ENCODE assay signal across 18 cellular contexts in the genomic region with DNA sequence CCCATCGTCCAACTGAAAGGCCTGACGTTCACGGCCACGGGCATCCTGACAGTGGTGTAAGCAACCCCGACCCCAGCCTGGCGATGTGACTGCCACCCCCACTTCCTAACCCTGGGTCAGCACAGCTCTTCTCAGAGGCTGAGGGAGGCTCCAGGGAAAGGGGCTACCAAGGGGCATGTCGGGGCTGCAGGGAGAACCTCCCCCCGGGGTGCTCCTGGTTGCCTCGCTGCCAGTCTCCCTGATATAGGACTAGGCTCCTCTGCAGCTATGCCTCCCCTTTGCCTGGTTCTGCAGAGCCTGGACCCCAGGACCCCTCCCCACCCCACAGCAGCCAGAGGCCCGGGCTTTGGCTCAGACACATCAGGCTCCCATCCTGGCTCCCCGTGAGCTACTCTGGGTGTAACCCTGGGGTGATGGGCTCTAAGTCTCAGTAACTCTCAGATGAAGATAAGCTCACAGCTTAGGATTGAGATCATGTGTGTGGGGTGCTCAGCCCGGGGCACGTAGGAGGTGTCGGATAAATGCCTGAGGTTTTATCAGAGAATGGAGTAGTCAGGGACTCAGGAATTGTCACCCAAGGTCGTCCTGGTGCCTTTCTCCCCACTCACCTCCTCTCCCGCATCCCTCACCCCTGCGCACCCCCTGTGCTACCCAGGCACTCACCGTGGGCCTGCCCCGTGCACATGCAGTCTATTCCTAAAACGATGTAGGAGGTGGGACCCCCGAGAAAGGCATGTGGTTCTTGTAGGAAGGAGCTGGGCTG. TPM values are rescaled to one million over a fixed set of nuclear protein-coding genes. Genes with fewer than 3 reads are reported as not detected.
DNase-seq lines count a peak whose midpoint lies in the region; ATAC-seq, FAIRE-seq and TF ChIP-seq lines count a peak whose summit lies in the region.
"Had no signal": no experiment of that assay in that cellular context is flagged by ENCODE, and none has a peak within 500 bp of the region (broad histone marks: within the 10 kb centered on the region; RNA-seq: fewer than 3 reads in every experiment).

No MANE protein-coding gene starts in this region.

- TF ChIP-seq RAD21 in A549 (conservative IDR thresholded peaks at IDR 0.05 in 1 of 2, IDR thresholded peaks at IDR 0.05 in 1 of 2) = no peak

- DNase-seq in A549 (ENCODE audit: low read depth in 1 of 2, low spot score in 1 of 2) = no peak
- DNase-seq in GM23248 = no peak
- DNase-seq in SJCRH30 = no peak
- no peak for DNase-seq in fibroblast of the aortic adventitia (ENCODE audit: low read depth)
- DNase-seq in central memory CD4-positive, alpha-beta T cell = no peak
- DNase-seq in NCI-H2171 treated with DMSO at 0.1 percent for 48 hours (lab: John Stamatoyannopoulos, UW) = no peak
- DNase-seq: activated CD4-positive, CD25-positive, alpha-beta regulatory T cell treated with anti-CD3 and anti-CD28 coated beads, Interleukin-2, amount 50 U/mL, for 72 hours; activated CD8-positive, alpha-beta memory T cell treated with anti-CD3 and anti-CD28 coated beads, Interleukin-2, amount 10 ng/mL, durations not matched to agents 7 days and 5 days; activated effector memory CD4-positive, alpha-beta T cell treated with Interleukin-2 at 50 U/mL for 16 hours; naive thymus-derived CD4-positive, alpha-beta T cell; NCI-H1092 treated with DMSO at 0.1 percent for 48 hours; stimulated activated naive CD4-positive, alpha-beta T cell; upper lobe of left lung had no signal

- CTCF ChIA-PET in A549 (lab: Yijun Ruan, JAX) = interaction anchor here (1.1 to 1.6 kb wide), 4 partner anchors 9 to 48 kb away, joined by 3 to 4 read pairs (median 4); no protein-coding TSS in a partner anchor

- no peaks in the 10 kb centered on the region for H3K27me3 ChIP-seq in GM23248 (replicated peaks; ENCODE audit: insufficient read depth)
- H3K27me3 ChIP-seq in SJCRH30 = 0 out of 2 replicates have a peak, but pooled peaks cover 2% of the 10 kb centered on the region
- H3K27me3 ChIP-seq: upper lobe of left lung had no signal

- in situ Hi-C loops in GM23248 (cut with MboI) = no loop called here

- H4K20me1 ChIP-seq in GM23248 (ENCODE audit: insufficient read depth) = no peaks in the 10 kb centered on the region

- peak overlapping the region; percentile 56; the same call in 1 of the 2 replicates for H2AFZ ChIP-seq in GM23248

- no peaks in the 10 kb centered on the region for H3K9me2 ChIP-seq in GM23248 (ENCODE audit: insufficient read depth)

- H3F3A ChIP-seq in GM23248 (ENCODE audit: insufficient read depth) = 0 out of 2 replicates have a peak, but pooled peaks cover 5% of the 10 kb centered on the region

- H3K4me3 ChIP-seq in A549 = peak overlapping the region; percentile 70
- H3K4me3 ChIP-seq in GM23248 = peak overlapping the region; percentile 50
- H3K4me3 ChIP-seq in SJCRH30 = peak overlapping the region; percentile 46
- peak overlapping the region; percentile 59 for H3K4me3 ChIP-seq in fibroblast of the aortic adventitia (ENCODE audit: low read depth, low read length)
- H3K4me3 ChIP-seq: gastroesophageal sphincter, upper lobe of left lung had no signal

- H3K4me1 ChIP-seq in A549 (peaks cover 16% of the 10 kb centered on the region), GM23248 (ENCODE audit: insufficient read depth) (peaks cover 10% of the 10 kb centered on the region), SJCRH30 (no peaks in the 10 kb centered on the region)
- H3K4me1 ChIP-seq: gastroesophageal sphincter, upper lobe of left lung had no signal

- no peak for TF ChIP-seq EP300 in A549 (IDR thresholded peaks at IDR 0.05)

- H3K9ac ChIP-seq in GM23248 = peak overlapping the region; percentile 18; the same call in 1 of the 2 replicates

- POLR2A ChIA-PET in A549 (lab: Yijun Ruan, JAX) = no interaction called here

- FAIRE-seq in A549 (lab: Jason Lieb, UNC) = no peak

- H3K4me2 ChIP-seq in A549 (peak overlapping the region; percentile 85), GM23248 (ENCODE audit: unreplicated experiment) (peak overlapping the region; percentile 20)

- H3K79me2 ChIP-seq in GM23248 (ENCODE audit: insufficient read depth) = no peaks in the 10 kb centered on the region

- H3K36me3 ChIP-seq in GM23248 (ENCODE audit: low read depth) = no peaks in the 10 kb centered on the region
- H3K36me3 ChIP-seq in SJCRH30 = no peaks in the 10 kb centered on the region
- H3K36me3 ChIP-seq: gastroesophageal sphincter, upper lobe of left lung had no signal

- 31% methylated on average over 21 of the region's 21 CpGs for WGBS in A549 (ENCODE audit: missing lambda C conversion rate)
- 75 to 81% methylated on average over 21 of the region's 21 CpGs for WGBS in GM23248 (ENCODE audit: low coverage in 1 of 2, low lambda C conversion rate in 2 of 2, missing lambda C conversion rate in 2 of 2), 2 experiments

- peak; percentile 37 to 47 for ATAC-seq in A549
- ATAC-seq in HG02642 (IDR thresholded peaks at IDR 0.05; ENCODE audit: poor library complexity, unreplicated experiment) = no peak
- ATAC-seq in HG03135 (IDR thresholded peaks at IDR 0.05; ENCODE audit: unreplicated experiment) = no peak
- ATAC-seq: activated CD8-positive, alpha-beta memory T cell treated with anti-CD3 and anti-CD28 coated beads, Interleukin-2, amount 10 ng/mL, durations not matched to agents 7 days and 5 days; naive thymus-derived CD4-positive, alpha-beta T cell had no signal

- TF ChIP-seq POLR2A in A549 (IDR thresholded peaks at IDR 0.05; ENCODE audit: low read length) = no peak

- H3K9me3 ChIP-seq in A549 (peaks cover 10% of the 10 kb centered on the region), GM23248 (ENCODE audit: low read depth) (no peaks in the 10 kb centered on the region), SJCRH30 (replicated peaks) (no peaks in the 10 kb centered on the region)

- no peak for TF ChIP-seq CTCF in A549 (IDR thresholded peaks at IDR 0.05)
- TF ChIP-seq CTCF in fibroblast of the aortic adventitia (IDR thresholded peaks at IDR 0.05; ENCODE audit: insufficient read depth, low read length) = no peak

- H3K27ac ChIP-seq in A549 (peak overlapping the region; percentile 84 to 92), GM23248 (no peak overlapping the region), SJCRH30 (no peak overlapping the region)
- H3K27ac ChIP-seq: gastroesophageal sphincter, upper lobe of left lung had no signal

RNA-seq across cellular contexts. Expression of gene ITGAD, which starts 10.6 kb away (rescaled TPM):
- polyA plus RNA-seq in A549 (2011; rRNA removed) = not detected in 2 replicates
- polyA plus RNA-seq in A549 (2012; cell fraction: cytosol; rRNA removed) = 0.01 TPM in 1 of 2 replicates, not detected in the other
- not detected in 2 replicates for polyA plus RNA-seq in A549 (2012; cell fraction: nucleus; rRNA removed)
- polyA plus RNA-seq in A549 (2017; fragmentation: RNase III; extraction: RNeasy Plus Mini Kit Qiagen cat#74134 plus additional on column Dnase treatment) = not detected in 3 replicates
- not detected in 2 replicates for polyA minus RNA-seq in A549 (2011; rRNA and poly(A)+ RNA removed)
- total RNA-seq in GM23248 (2014; rRNA removed; shearing (Covaris generic)) = not detected in 2 replicates
- not detected in 2 replicates for polyA plus RNA-seq in GM23248 (2016; fragmentation: Nextera tagmentation; extraction: Ambion mirVana)
- not detected in 2 replicates for total RNA-seq in SJCRH30 (2014; rRNA removed; shearing (Covaris generic))
- total RNA-seq in fibroblast of the aortic adventitia (ENCODE audit: low replicate concordance) = not detected in 2 replicates
- total RNA-seq: lung microvascular endothelial cell; T-helper 1 cell treated with Interleukin-12 subunit alpha and Interleukin-12 subunit beta and Interleukin-4 antibody, amounts not matched to agents 30 ng/mL and 1 ng/mL, for 36 hours had no signal
- polyA plus RNA-seq: naive thymus-derived CD4-positive, alpha-beta T cell had no signal

RNA-seq across cellular contexts. Expression of gene COX6A2, which starts 24.4 kb away (rescaled TPM):
- not detected in 2 replicates for polyA plus RNA-seq in A549 (2011; rRNA removed)
- not detected in 2 replicates for polyA plus RNA-seq in A549 (2012; cell fraction: cytosol; rRNA removed)
- polyA plus RNA-seq in A549 (2012; cell fraction: nucleus; rRNA removed) = not detected in 2 replicates
- not detected in 3 replicates for polyA plus RNA-seq in A549 (2017; fragmentation: RNase III; extraction: RNeasy Plus Mini Kit Qiagen cat#74134 plus additional on column Dnase treatment)
- polyA minus RNA-seq in A549 (2011; rRNA and poly(A)+ RNA removed) = not detected in 2 replicates
- not detected in 2 replicates for total RNA-seq in GM23248 (2014; rRNA removed; shearing (Covaris generic))
- not detected in 2 replicates for polyA plus RNA-seq in GM23248 (2016; fragmentation: Nextera tagmentation; extraction: Ambion mirVana)
- total RNA-seq in SJCRH30 (2014; rRNA removed; shearing (Covaris generic)) = not detected in 2 replicates
- not detected in 2 replicates for total RNA-seq in fibroblast of the aortic adventitia (ENCODE audit: low replicate concordance)
- total RNA-seq: activated CD8-positive, alpha-beta memory T cell treated with anti-CD3 and anti-CD28 coated beads, Interleukin-2, amount 10 ng/mL, durations not matched to agents 7 days and 5 days; gastroesophageal sphincter; lung microvascular endothelial cell; naive thymus-derived CD4-positive, alpha-beta T cell; T-helper 1 cell treated with Interleukin-12 subunit alpha and Interleukin-12 subunit beta and Interleukin-4 antibody, amounts not matched to agents 30 ng/mL and 1 ng/mL, for 36 hours; upper lobe of left lung had no signal
- polyA plus RNA-seq: naive thymus-derived CD4-positive, alpha-beta T cell had no signal

RNA-seq across cellular contexts. Expression of gene ZNF843, which starts 38.8 kb away (rescaled TPM):
- polyA plus RNA-seq in A549 (2011; rRNA removed) (0.17 and 0.21 TPM in 2 replicates), A549 (2017; fragmentation: RNase III; extraction: RNeasy Plus Mini Kit Qiagen cat#74134 plus additional on column Dnase treatment) (0.08 to 0.21 TPM (median 0.13 TPM) in 3 replicates), GM23248 (2016; fragmentation: Nextera tagmentation; extraction: Ambion mirVana) (0.39 and 0.41 TPM in 2 replicates)
- 0.04 and 0.08 TPM in 2 replicates for polyA plus RNA-seq in A549 (2012; cell fraction: cytosol; rRNA removed)
- polyA plus RNA-seq in A549 (2012; cell fraction: nucleus; rRNA removed) = 0.07 and 0.09 TPM in 2 replicates
- polyA minus RNA-seq in A549 (2011; rRNA and poly(A)+ RNA removed) = 0.08 and 0.58 TPM in 2 replicates
- 0.22 and 0.38 TPM in 2 replicates for total RNA-seq in GM23248 (2014; rRNA removed; shearing (Covaris generic))
- total RNA-seq in SJCRH30 (2014; rRNA removed; shearing (Covaris generic)) = 0.14 TPM in 1 of 2 replicates, not detected in the other
- 0.25 and 0.99 TPM in 2 replicates for total RNA-seq in fibroblast of the aortic adventitia (ENCODE audit: low replicate concordance)

RNA-seq across cellular contexts. Expression of gene ITGAX, which starts 48.8 kb away (rescaled TPM):
- 0.87 and 1.4 TPM in 2 replicates for polyA plus RNA-seq in A549 (2011; rRNA removed)
- 0.36 and 0.45 TPM in 2 replicates for polyA plus RNA-seq in A549 (2012; cell fraction: cytosol; rRNA removed)
- polyA plus RNA-seq in A549 (2012; cell fraction: nucleus; rRNA removed) = 1.2 TPM in 2 replicates
- polyA plus RNA-seq in A549 (2017; fragmentation: RNase III; extraction: RNeasy Plus Mini Kit Qiagen cat#74134 plus additional on column Dnase treatment) = 0.35 to 0.79 TPM (median 0.49 TPM) in 3 replicates
- 1.1 and 1.3 TPM in 2 replicates for polyA minus RNA-seq in A549 (2011; rRNA and poly(A)+ RNA removed)
- not detected in 2 replicates for total RNA-seq in GM23248 (2014; rRNA removed; shearing (Covaris generic))
- polyA plus RNA-seq in GM23248 (2016; fragmentation: Nextera tagmentation; extraction: Ambion mirVana) = not detected in 2 replicates
- not detected in 2 replicates for total RNA-seq in SJCRH30 (2014; rRNA removed; shearing (Covaris generic))
- total RNA-seq in fibroblast of the aortic adventitia (ENCODE audit: low replicate concordance) = not detected in 2 replicates

RNA-seq across cellular contexts. Expression of gene ARMC5, which starts 55.5 kb away (rescaled TPM):
- polyA plus RNA-seq in A549 (2011; rRNA removed) (3.2 and 3.5 TPM in 2 replicates), A549 (2017; fragmentation: RNase III; extraction: RNeasy Plus Mini Kit Qiagen cat#74134 plus additional on column Dnase treatment) (6.0 to 7.4 TPM (median 6.1 TPM) in 3 replicates), GM23248 (2016; fragmentation: Nextera tagmentation; extraction: Ambion mirVana) (5.0 and 7.0 TPM in 2 replicates)
- 6.5 and 8.8 TPM in 2 replicates for polyA plus RNA-seq in A549 (2012; cell fraction: cytosol; rRNA removed)
- polyA plus RNA-seq in A549 (2012; cell fraction: nucleus; rRNA removed) = 32.7 and 40.9 TPM in 2 replicates
- 5.9 and 8.1 TPM in 2 replicates for polyA minus RNA-seq in A549 (2011; rRNA and poly(A)+ RNA removed)
- total RNA-seq in GM23248 (2014; rRNA removed; shearing (Covaris generic)) = 11.2 and 14.3 TPM in 2 replicates
- total RNA-seq in SJCRH30 (2014; rRNA removed; shearing (Covaris generic)) = 6.1 and 6.7 TPM in 2 replicates
- 7.4 and 16.9 TPM in 2 replicates for total RNA-seq in fibroblast of the aortic adventitia (ENCODE audit: low replicate concordance)

Comparison
In these comparisons a context has a peak if more than half of its experiments do, and no peak if none do; other contexts are left out.
1. ATAC-seq: peak in A549 (2 of 2); none in HG02642 (single experiment) and HG03135 (single experiment).
2. H3K27ac ChIP-seq: peak in A549 (2 of 2); none in GM23248 (single experiment) and SJCRH30 (single experiment).
3. Peak in every context shown above with its lines, with median percentiles within 50 percentile points of each other: H3K4me3 ChIP-seq.